ENCODE assay signal across 20 cellular contexts in genomic region chr15:80587007-80587406, GRCh38.
"Had no signal": no experiment of that assay in that cellular context is flagged by ENCODE, and none has a peak within 500 bp of the region (broad histone marks: within the 10 kb centered on the region; RNA-seq: fewer than 3 reads in every experiment).

No MANE protein-coding gene starts in this region.

- H3K4me3 ChIP-seq: adrenal gland, ascending aorta, dorsolateral prefrontal cortex, ovary, prostate gland, upper lobe of left lung had no signal

- H3K27ac ChIP-seq: adrenal gland, ascending aorta, ovary, prostate gland, upper lobe of left lung had no signal

- H3K4me1 ChIP-seq: ascending aorta, prostate gland had no signal

- H3K36me3 ChIP-seq: adrenal gland, ascending aorta, ovary, prostate gland, upper lobe of left lung had no signal

- H3K9me3 ChIP-seq: adrenal gland, ascending aorta, ovary, prostate gland, upper lobe of left lung had no signal

- ATAC-seq: activated CD4-positive, alpha-beta T cell treated with anti-CD3 and anti-CD28 coated beads for 36 hours; activated T-helper 17 cell treated with anti-CD3 and anti-CD28 coated beads, Interleukin-2, amount 50 U/mL, for 72 hours; left cardiac atrium; natural killer cell treated with Interleukin-12 subunit alpha and Interleukin-12 subunit beta and Interleukin-15 and Interleukin-18, amount 100 ng/mL, for 72 hours; stimulated activated naive CD8-positive, alpha-beta T cell treated with anti-CD3 and anti-CD28 coated beads, Interleukin-15, Interleukin-2, amounts not matched to agents 100 U/mL and 50 U/mL, for 24 hours had no signal

- H3K27me3 ChIP-seq: adrenal gland, ascending aorta, brain microvascular endothelial cell, dorsolateral prefrontal cortex, ovary, upper lobe of left lung had no signal

- DNase-seq: activated B cell treated with CpG ODN at 0.5 μM for 24 hours; activated CD4-positive, alpha-beta T cell treated with anti-CD3 and anti-CD28 coated beads for 36 hours; activated CD4-positive, alpha-beta T cell treated with anti-CD3 and anti-CD28 coated beads, Interleukin-2, amount 50 U/mL, for 4 hours; activated CD8-positive, alpha-beta memory T cell treated with anti-CD3 and anti-CD28 coated beads for 24 hours; activated CD8-positive, alpha-beta memory T cell treated with anti-CD3 and anti-CD28 coated beads, Interleukin-2, amount 50 U/mL, for 4 hours; activated T-cell treated with anti-CD3 and anti-CD28 coated beads, Interleukin-2, amount 50 U/mL, for 24 hours; adrenal gland; brain microvascular endothelial cell; dorsolateral prefrontal cortex; left cardiac atrium; ovary; stimulated activated CD4-positive, alpha-beta T cell treated with anti-CD3 and anti-CD28 coated beads, Interleukin-12 subunit alpha, Interleukin-12 subunit beta, amount 100 ng/mL, for 4 hours; stimulated activated CD4-positive, alpha-beta T cell treated with anti-CD3 and anti-CD28 coated beads, Interleukin-4, amount 100 ng/mL, for 4 hours; stimulated activated naive CD8-positive, alpha-beta T cell treated with anti-CD3 and anti-CD28 coated beads, Interleukin-15, Interleukin-2, amounts not matched to agents 100 U/mL and 50 U/mL, for 24 hours; T-helper 9 cell; upper lobe of left lung had no signal
